ENCODE assay signal across 11 cellular contexts in the genomic region with DNA sequence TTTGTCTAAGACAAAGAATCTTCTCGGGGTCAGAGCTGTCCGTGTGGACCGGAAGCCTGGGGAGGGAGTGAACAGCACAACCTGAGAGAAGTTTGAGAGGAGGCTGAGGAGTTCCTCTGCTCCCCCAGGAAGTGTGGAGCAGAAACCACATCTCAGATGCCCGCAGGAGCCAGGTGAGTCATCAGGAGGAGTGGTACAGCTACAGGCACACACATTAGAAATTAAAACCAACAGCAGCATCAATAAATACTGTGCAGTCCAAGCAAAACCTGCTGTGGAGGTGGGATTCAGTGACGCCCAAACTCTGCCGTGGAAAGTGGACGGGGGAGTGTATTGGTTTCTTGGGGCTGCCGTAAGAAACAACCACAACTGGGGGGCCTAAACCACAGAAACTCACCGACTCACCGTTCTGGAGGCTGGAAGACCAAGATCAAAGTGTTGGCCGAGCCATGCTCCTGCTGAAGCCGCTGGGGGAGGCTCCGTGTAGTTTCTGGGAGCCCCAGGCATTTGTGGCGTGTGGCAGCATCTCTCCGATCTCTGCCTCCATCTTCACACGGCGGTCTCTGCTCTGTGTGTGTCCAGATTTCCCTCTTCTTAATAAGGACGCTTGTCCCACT. TPM values are rescaled to one million over a fixed set of nuclear protein-coding genes. Genes with fewer than 3 reads are reported as not detected.
DNase-seq lines count a peak whose midpoint lies in the region; ATAC-seq and TF ChIP-seq lines count a peak whose summit lies in the region.
"Had no signal": no experiment of that assay in that cellular context is flagged by ENCODE, and none has a peak within 500 bp of the region (broad histone marks: within the 10 kb centered on the region; RNA-seq: fewer than 3 reads in every experiment).

No MANE protein-coding gene starts in this region.

- ATAC-seq in RWPE2 (ENCODE audit: low read depth) = peak; percentile 80
- ATAC-seq in GM18873 (IDR thresholded peaks at IDR 0.05; ENCODE audit: low FRiP score, unreplicated experiment) = no peak
- no peak for ATAC-seq in naive thymus-derived CD4-positive, alpha-beta T cell

- H3K4me1 ChIP-seq in RWPE2 (ENCODE audit: insufficient read depth, poor library complexity, severe bottlenecking) (peaks cover 11% of the 10 kb centered on the region), osteoblast (ENCODE audit: insufficient read depth, low read length) (peaks cover 11% of the 10 kb centered on the region)
- H3K4me1 ChIP-seq in naive thymus-derived CD4-positive, alpha-beta T cell (ENCODE audit: control insufficient read depth in 2 of 2, insufficient read depth in 2 of 2, low read length in 2 of 2) = no peaks in the 10 kb centered on the region

- no peak overlapping the region for H3K4me3 Mint-ChIP-seq in naive thymus-derived CD4-positive, alpha-beta T cell
- H3K4me3 Mint-ChIP-seq: activated naive CD8-positive, alpha-beta T cell treated with anti-CD3 and anti-CD28 coated beads, Interleukin-2, amount 10 ng/mL, durations not matched to agents 7 days and 5 days; CD4-positive, alpha-beta T cell; natural killer cell treated with Interleukin-12 subunit alpha and Interleukin-12 subunit beta and Interleukin-15 and Interleukin-18, amount 100 ng/mL, for 72 hours had no signal

- no peaks in the 10 kb centered on the region for H3K9me3 Mint-ChIP-seq in naive thymus-derived CD4-positive, alpha-beta T cell
- H3K9me3 Mint-ChIP-seq: activated naive CD8-positive, alpha-beta T cell treated with anti-CD3 and anti-CD28 coated beads, Interleukin-2, amount 10 ng/mL, durations not matched to agents 7 days and 5 days; CD4-positive, alpha-beta T cell; natural killer cell treated with Interleukin-12 subunit alpha and Interleukin-12 subunit beta and Interleukin-15 and Interleukin-18, amount 100 ng/mL, for 72 hours had no signal

- CTCF ChIA-PET in naive thymus-derived CD4-positive, alpha-beta T cell (lab: Charles Lee) = interaction anchor here (0.6 to 4.0 kb wide), 13 partner anchors 10 to 685 kb away, joined by 3 to 45 read pairs (median 6); no protein-coding TSS in a partner anchor

- peak; percentile 49 for DNase-seq in HK-2 (ENCODE audit: unreplicated experiment)
- DNase-seq in RWPE2 (ENCODE audit: low spot score) = peak; percentile 74
- DNase-seq in dermis blood vessel endothelial cell = peak; percentile 47
- peak; percentile 49 for DNase-seq in osteoblast (ENCODE audit: insufficient read length, low spot score, missing footprints)
- DNase-seq in naive thymus-derived CD4-positive, alpha-beta T cell = no peak
- DNase-seq in NCI-H2171 treated with DMSO at 0.1 percent for 48 hours (lab: John Stamatoyannopoulos, UW) = no peak

- H3K9me3 ChIP-seq in RWPE2 (ENCODE audit: severe bottlenecking) (no peaks in the 10 kb centered on the region), osteoblast (ENCODE audit: low read depth, low read length) (no peaks in the 10 kb centered on the region)
- H3K9me3 ChIP-seq in naive thymus-derived CD4-positive, alpha-beta T cell (ENCODE audit: control insufficient read depth in 2 of 3, low read length in 3 of 3) = no peaks in the 10 kb centered on the region
- H3K9me3 ChIP-seq: gastroesophageal sphincter had no signal

- H4K20me1 ChIP-seq in osteoblast (ENCODE audit: insufficient read depth, low read length) = peaks cover 4% of the 10 kb centered on the region

- no peaks in the 10 kb centered on the region for H3K27me3 Mint-ChIP-seq in naive thymus-derived CD4-positive, alpha-beta T cell
- H3K27me3 Mint-ChIP-seq: activated naive CD8-positive, alpha-beta T cell treated with anti-CD3 and anti-CD28 coated beads, Interleukin-2, amount 10 ng/mL, durations not matched to agents 7 days and 5 days; CD4-positive, alpha-beta T cell; natural killer cell treated with Interleukin-12 subunit alpha and Interleukin-12 subunit beta and Interleukin-15 and Interleukin-18, amount 100 ng/mL, for 72 hours had no signal

- no peak overlapping the region for H3K27ac Mint-ChIP-seq in naive thymus-derived CD4-positive, alpha-beta T cell
- H3K27ac Mint-ChIP-seq: activated naive CD8-positive, alpha-beta T cell treated with anti-CD3 and anti-CD28 coated beads, Interleukin-2, amount 10 ng/mL, durations not matched to agents 7 days and 5 days; CD4-positive, alpha-beta T cell had no signal

- H3K27me3 ChIP-seq in RWPE2 (ENCODE audit: insufficient read depth, poor library complexity, severe bottlenecking) (no peaks in the 10 kb centered on the region), osteoblast (ENCODE audit: insufficient read depth, low read length) (no peaks in the 10 kb centered on the region)
- no peaks in the 10 kb centered on the region for H3K27me3 ChIP-seq in naive thymus-derived CD4-positive, alpha-beta T cell (ENCODE audit: control insufficient read depth in 2 of 2, insufficient read depth in 2 of 2, low read length in 2 of 2)
- H3K27me3 ChIP-seq: gastroesophageal sphincter had no signal

- 0 out of 2 replicates have a peak, but pooled peaks cover 10% of the 10 kb centered on the region for H3K36me3 ChIP-seq in RWPE2 (ENCODE audit: low read depth)
- H3K36me3 ChIP-seq in osteoblast (ENCODE audit: insufficient read depth, low read length) = peaks cover 21% of the 10 kb centered on the region
- H3K36me3 ChIP-seq in naive thymus-derived CD4-positive, alpha-beta T cell (ENCODE audit: control insufficient read depth in 2 of 3, insufficient read depth in 3 of 3, low read length in 3 of 3) = peaks cover 0 to 54% (median 6%) of the 10 kb centered on the region in 3 experiments

- H3K4me3 ChIP-seq in RWPE2 (ENCODE audit: severe bottlenecking) (no peak overlapping the region), osteoblast (ENCODE audit: insufficient read depth, low read length) (no peak overlapping the region)
- no peak overlapping the region for H3K4me3 ChIP-seq in naive thymus-derived CD4-positive, alpha-beta T cell (ENCODE audit: low read length)
- H3K4me3 ChIP-seq: gastroesophageal sphincter had no signal

- peaks cover 0 to 4% (median 0%) of the 10 kb centered on the region in 7 donors for H3K4me1 Mint-ChIP-seq in naive thymus-derived CD4-positive, alpha-beta T cell
- H3K4me1 Mint-ChIP-seq: activated naive CD8-positive, alpha-beta T cell treated with anti-CD3 and anti-CD28 coated beads, Interleukin-2, amount 10 ng/mL, durations not matched to agents 7 days and 5 days had no signal

- H3K4me2 ChIP-seq in osteoblast (ENCODE audit: insufficient read depth, low read length) = no peak overlapping the region

- H3K27ac ChIP-seq in RWPE2 (ENCODE audit: poor library complexity, severe bottlenecking) (peak overlapping the region; percentile 0), osteoblast (ENCODE audit: low read depth, low read length) (no peak overlapping the region)
- no peak overlapping the region for H3K27ac ChIP-seq in naive thymus-derived CD4-positive, alpha-beta T cell (ENCODE audit: low read depth, low read length)

- POLR2A ChIA-PET in naive thymus-derived CD4-positive, alpha-beta T cell (lab: Charles Lee) = interaction anchor here (0.7 kb wide), 1 partner anchor 11 kb away, joined by 3 read pairs; no protein-coding TSS in a partner anchor

- intact Hi-C loops in naive thymus-derived CD4-positive, alpha-beta T cell (cut with micrococcal nuclease) = loop anchor here in 1 of 2 donors (10.0 kb wide), 2 partner anchors 209 to 1639 kb away; no protein-coding TSS in a partner anchor

- no peak overlapping the region for H2AFZ ChIP-seq in osteoblast (ENCODE audit: low read length)

- peaks cover 7 to 39% (median 19%) of the 10 kb centered on the region in 5 donors for H3K36me3 Mint-ChIP-seq in naive thymus-derived CD4-positive, alpha-beta T cell

- H3K79me2 ChIP-seq in osteoblast (ENCODE audit: insufficient read depth, low read length) = no peaks in the 10 kb centered on the region

- TF ChIP-seq CTCF in RWPE2 (IDR thresholded peaks at IDR 0.05; ENCODE audit: poor library complexity, severe bottlenecking) = no peak
- TF ChIP-seq CTCF in osteoblast (IDR thresholded peaks at IDR 0.05; ENCODE audit: extremely low read depth, low read depth, low read length) = no peak

RNA-seq across cellular contexts. Expression of a gene that starts 31.2 kb away (rescaled TPM):
- total RNA-seq in dermis blood vessel endothelial cell (59.2 and 147 TPM in 2 replicates), osteoblast (417 and 526 TPM in 2 replicates)
- total RNA-seq in naive thymus-derived CD4-positive, alpha-beta T cell = 100 to 1,000 TPM in 1 of 5 experiments, 10 to 100 TPM in 4; 73.8 to 143 (median 75.8) TPM
- 10 to 100 TPM; 84.9 to 90.2 TPM for polyA plus RNA-seq in naive thymus-derived CD4-positive, alpha-beta T cell

RNA-seq across cellular contexts. Expression of a gene that starts 58.8 kb away (rescaled TPM):
- 28.6 and 35.6 TPM in 2 replicates for total RNA-seq in dermis blood vessel endothelial cell
- 24.2 and 26.8 TPM in 2 replicates for total RNA-seq in osteoblast
- total RNA-seq in naive thymus-derived CD4-positive, alpha-beta T cell = 10 to 100 TPM in 4 of 5 experiments, 1 to 10 TPM in 1; 9.5 to 39.2 (median 10.8) TPM
- polyA plus RNA-seq in naive thymus-derived CD4-positive, alpha-beta T cell = 10 to 100 TPM; 18.9 to 30.0 TPM

Comparison
In these comparisons a context has a peak if more than half of its experiments do, and no peak if none do; other contexts are left out.
1. DNase-seq: peak in HK-2 (single experiment), RWPE2 (single experiment), dermis blood vessel endothelial cell (single experiment) and osteoblast (single experiment); none in naive thymus-derived CD4-positive, alpha-beta T cell (0 of 9) and NCI-H2171 treated with DMSO at 0.1 percent for 48 hours (single experiment).